ENCODE assay signal across 1 cellular context in the genomic region with DNA sequence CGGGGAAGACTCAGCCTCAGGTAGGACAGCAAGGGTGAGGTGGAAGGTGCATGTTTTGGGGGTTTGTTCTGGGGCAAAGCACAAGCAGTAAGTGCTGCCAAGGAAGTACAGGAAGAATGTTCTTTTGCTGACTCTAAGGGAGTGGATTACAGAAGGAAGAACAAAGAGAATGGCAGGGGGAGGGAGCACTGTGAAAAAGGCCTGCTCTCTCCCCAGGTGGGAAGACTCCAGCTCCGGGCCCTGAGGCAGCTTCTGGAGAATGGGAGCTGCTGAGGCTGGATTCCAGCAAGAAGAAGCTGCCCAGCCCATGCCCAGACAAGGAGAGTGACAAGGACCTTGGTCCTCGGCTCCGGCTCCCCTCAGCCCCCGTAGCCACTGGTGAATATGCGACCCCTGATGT.
TF ChIP-seq lines count a peak whose summit lies in the region.

No MANE protein-coding gene starts in this region.

TF ChIP-seq in endothelial cell of umbilical vein, 7 proteins besides CTCF, POLR2A, EP300 and RAD21:
- TF ChIP-seq MYC (IDR thresholded peaks at IDR 0.05; ENCODE audit: low read depth, low read length): no peak
- no peak for TF ChIP-seq EZH2 (IDR thresholded peaks at IDR 0.05; ENCODE audit: borderline replicate concordance, low read depth, low read length, severe bottlenecking)
- TF ChIP-seq JUN (IDR thresholded peaks at IDR 0.05; ENCODE audit: borderline replicate concordance, insufficient read depth, insufficient read length, low read depth): no peak
- no peak for TF ChIP-seq GATA2 (IDR thresholded peaks at IDR 0.05; ENCODE audit: insufficient read depth, insufficient read length, low read depth, low read length)
- TF ChIP-seq POLR2AphosphoS5 (IDR thresholded peaks at IDR 0.05; ENCODE audit: insufficient read depth, low read depth, low read length): no peak
- TF ChIP-seq, protein P1, sequence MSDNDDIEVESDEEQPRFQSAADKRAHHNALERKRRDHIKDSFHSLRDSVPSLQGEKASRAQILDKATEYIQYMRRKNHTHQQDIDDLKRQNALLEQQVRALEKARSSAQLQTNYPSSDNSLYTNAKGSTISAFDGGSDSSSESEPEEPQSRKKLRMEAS (IDR thresholded peaks at IDR 0.05; ENCODE audit: insufficient read depth, insufficient read length): no peak
- TF ChIP-seq FOS (IDR thresholded peaks at IDR 0.05; ENCODE audit: borderline replicate concordance, insufficient read depth, low read length): no peak
TF ChIP-seq in endothelial cell of umbilical vein: peak in this region for 0.
